29 cellular contexts compared by ENCODE assay signal in genomic region chr1:52906135-52906603, GRCh38. TPM values are rescaled to one million over a fixed set of nuclear protein-coding genes. Genes with fewer than 3 reads are reported as not detected.
DNase-seq lines count a peak whose midpoint lies in the region; ATAC-seq and TF ChIP-seq lines count a peak whose summit lies in the region.
"Had no signal": no experiment of that assay in that cellular context is flagged by ENCODE, and none has a peak within 500 bp of the region (broad histone marks: within the 10 kb centered on the region; RNA-seq: fewer than 3 reads in every experiment).

No MANE protein-coding gene starts in this region.

- H3K27ac Mint-ChIP-seq in stimulated activated naive B cell treated with anti-CD40 and anti-IgM and Interleukin-4, amounts not matched to agents 10 μg/mL and 1 μg/mL and 100 μg/mL, for 72 hours = no peak overlapping the region
- H3K27ac Mint-ChIP-seq: activated CD8-positive, alpha-beta T cell treated with anti-CD3 and anti-CD28 coated beads for 36 hours; activated T-helper 17 cell treated with anti-CD3 and anti-CD28 coated beads, Interleukin-2, amount 50 U/mL, for 72 hours; B cell; CD8-positive, alpha-beta T cell; effector memory CD8-positive, alpha-beta T cell had no signal

- no peak overlapping the region for H3K9ac ChIP-seq in liver (ENCODE audit: low read depth in 1 of 2, low read length in 2 of 2)
- H3K9ac ChIP-seq: KMS-11 had no signal

- H3K36me3 ChIP-seq in liver (ENCODE audit: control insufficient read depth in 4 of 4, insufficient read depth in 3 of 4, low read depth in 1 of 4, low read length in 3 of 4) = peaks cover 0 to 11% (median 3%) of the 10 kb centered on the region in 4 donors
- H3K36me3 ChIP-seq: breast epithelium, prostate gland, SJCRH30 had no signal

- no peaks in the 10 kb centered on the region for H3K27me3 ChIP-seq in liver (ENCODE audit: control insufficient read depth in 4 of 4, insufficient read depth in 4 of 4, low read length in 3 of 4)
- H3K27me3 ChIP-seq: breast epithelium, Peyer's patch, SJCRH30, tibial nerve had no signal

- peaks cover 2 to 7% of the 10 kb centered on the region in 2 donors for H3K36me3 Mint-ChIP-seq in stimulated activated naive B cell treated with anti-CD40 and anti-IgM and Interleukin-4, amounts not matched to agents 10 μg/mL and 1 μg/mL and 100 μg/mL, for 72 hours

- ATAC-seq in Right ventricle myocardium superior (ENCODE audit: poor library complexity) (peak; percentile 73), HG03571 (IDR thresholded peaks at IDR 0.05; ENCODE audit: unreplicated experiment) (no peak), HG02571 (IDR thresholded peaks at IDR 0.05; ENCODE audit: unreplicated experiment) (no peak)
- no peak for ATAC-seq in stimulated activated naive B cell treated with anti-CD40 and anti-IgM and Interleukin-4, amounts not matched to agents 10 μg/mL and 1 μg/mL and 100 μg/mL, for 72 hours (replicated peaks)
- ATAC-seq: activated CD8-positive, alpha-beta T cell treated with anti-CD3 and anti-CD28 coated beads for 36 hours; activated T-helper 17 cell treated with anti-CD3 and anti-CD28 coated beads, Interleukin-2, amount 50 U/mL, for 72 hours; CD8-positive, alpha-beta T cell; effector memory CD8-positive, alpha-beta T cell had no signal

- no peaks in the 10 kb centered on the region for H3K4me1 Mint-ChIP-seq in stimulated activated naive B cell treated with anti-CD40 and anti-IgM and Interleukin-4, amounts not matched to agents 10 μg/mL and 1 μg/mL and 100 μg/mL, for 72 hours
- H3K4me1 Mint-ChIP-seq: activated T-helper 17 cell treated with anti-CD3 and anti-CD28 coated beads, Interleukin-2, amount 50 U/mL, for 72 hours; B cell had no signal

- DNase-seq in NCI-H526 (lab: John Stamatoyannopoulos, UW) = peak; percentile 49 to 58
- DNase-seq in Right ventricle myocardium superior = no peak
- DNase-seq in KG1 (lab: John Stamatoyannopoulos, UW) = no peak
- DNase-seq in stimulated activated naive B cell treated with anti-CD40 and anti-IgM and Interleukin-4, amounts not matched to agents 10 μg/mL and 1 μg/mL and 100 μg/mL, for 72 hours = no peak
- DNase-seq: activated CD8-positive, alpha-beta T cell treated with anti-CD3 and anti-CD28 coated beads for 36 hours; activated naive CD4-positive, alpha-beta T cell treated with anti-CD3 and anti-CD28 coated beads, Interleukin-2, amount 50 U/mL, for 16 hours; amygdala; CD8-positive, alpha-beta T cell; DMS79; effector memory CD8-positive, alpha-beta T cell; foreskin fibroblast; GF-D8; H7; Peyer's patch; SJCRH30; small intestine; stimulated activated CD4-positive, alpha-beta T cell treated with anti-CD3 and anti-CD28 coated beads, Interleukin-1b, Interleukin-23, amount 100 ng/mL, for 48 hours; stimulated activated CD8-positive, alpha-beta memory T cell treated with anti-CD3 and anti-CD28 coated beads, Interleukin-4, amount 100 ng/mL, for 48 hours had no signal

- TF ChIP-seq CTCF in 22Rv1 (IDR thresholded peaks at IDR 0.05) (no peak), liver (IDR thresholded peaks at IDR 0.05; ENCODE audit: low read depth, low read length, missing input control) (no peak)

- intact Hi-C loops in Right ventricle myocardium superior (cut with DNase I) = no loop called here

- H3K27me3 Mint-ChIP-seq in stimulated activated naive B cell treated with anti-CD40 and anti-IgM and Interleukin-4, amounts not matched to agents 10 μg/mL and 1 μg/mL and 100 μg/mL, for 72 hours = no peaks in the 10 kb centered on the region
- H3K27me3 Mint-ChIP-seq: activated CD8-positive, alpha-beta T cell treated with anti-CD3 and anti-CD28 coated beads for 36 hours; activated T-helper 17 cell treated with anti-CD3 and anti-CD28 coated beads, Interleukin-2, amount 50 U/mL, for 72 hours; B cell; effector memory CD8-positive, alpha-beta T cell had no signal

- 33% methylated on average over 6 of the region's 6 CpGs for WGBS in liver

- peaks cover 19 to 68% (median 58%) of the 10 kb centered on the region in 4 donors for H3K4me1 ChIP-seq in liver (ENCODE audit: control insufficient read depth in 4 of 4, insufficient read depth in 4 of 4, low read length in 3 of 4)
- H3K4me1 ChIP-seq: breast epithelium, prostate gland, SJCRH30 had no signal

- peak in 1 of 2 donors; percentile 43 for TF ChIP-seq RAD21 in liver (IDR thresholded peaks at IDR 0.05)

- H3K4me3 Mint-ChIP-seq in stimulated activated naive B cell treated with anti-CD40 and anti-IgM and Interleukin-4, amounts not matched to agents 10 μg/mL and 1 μg/mL and 100 μg/mL, for 72 hours = no peak overlapping the region
- H3K4me3 Mint-ChIP-seq: activated CD8-positive, alpha-beta T cell treated with anti-CD3 and anti-CD28 coated beads for 36 hours; activated T-helper 17 cell treated with anti-CD3 and anti-CD28 coated beads, Interleukin-2, amount 50 U/mL, for 72 hours; B cell; CD8-positive, alpha-beta T cell; effector memory CD8-positive, alpha-beta T cell had no signal

- no peaks in the 10 kb centered on the region for H3K9me3 ChIP-seq in liver (ENCODE audit: control insufficient read depth in 4 of 4, low read length in 3 of 4)
- H3K9me3 ChIP-seq: breast epithelium, Peyer's patch, prostate gland, SJCRH30, tibial nerve had no signal

- H3K4me3 ChIP-seq in liver (ENCODE audit: low read depth in 1 of 3, low read length in 3 of 3) = no peak overlapping the region
- H3K4me3 ChIP-seq: breast epithelium, coronary artery, Peyer's patch, prostate gland, SJCRH30, tibial nerve had no signal

- H3K9me3 Mint-ChIP-seq in stimulated activated naive B cell treated with anti-CD40 and anti-IgM and Interleukin-4, amounts not matched to agents 10 μg/mL and 1 μg/mL and 100 μg/mL, for 72 hours = no peaks in the 10 kb centered on the region
- H3K9me3 Mint-ChIP-seq: activated CD8-positive, alpha-beta T cell treated with anti-CD3 and anti-CD28 coated beads for 36 hours; activated T-helper 17 cell treated with anti-CD3 and anti-CD28 coated beads, Interleukin-2, amount 50 U/mL, for 72 hours; CD8-positive, alpha-beta T cell; effector memory CD8-positive, alpha-beta T cell had no signal

- H3K27ac ChIP-seq in 22Rv1 (0 out of 2 replicates have a peak overlapping the region, but pooled peaks have one; percentile 10), liver (ENCODE audit: low read depth in 1 of 2, low read length in 2 of 2) (peak overlapping the region; percentile 44 to 46)
- H3K27ac ChIP-seq: breast epithelium, KMS-11, Peyer's patch, prostate gland, SJCRH30, tibial nerve had no signal

TF ChIP-seq in liver, 16 proteins besides CTCF, POLR2A, EP300 and RAD21 (continues in another document):
- TF ChIP-seq YY1 (IDR thresholded peaks at IDR 0.05) (peak; percentile 85), FOXA2 (IDR thresholded peaks at IDR 0.05) (no peak), HNF4A (conservative IDR thresholded peaks at IDR 0.05) (peak; percentile 78 to 92), ATF3 (IDR thresholded peaks at IDR 0.05) (peak; percentile 65), TAF1 (conservative IDR thresholded peaks at IDR 0.05) (peak; percentile 61), JUND (IDR thresholded peaks at IDR 0.05) (peak in 1 of 2 donors; percentile 68), REST (IDR thresholded peaks at IDR 0.05) (no peak), HNF4G (IDR thresholded peaks at IDR 0.05) (peak; percentile 72), SP1 (IDR thresholded peaks at IDR 0.05) (peak; percentile 93), GABPA (IDR thresholded peaks at IDR 0.05 in 1 of 2, conservative IDR thresholded peaks at IDR 0.05 in 1 of 2) (no peak), FOXA1 (IDR thresholded peaks at IDR 0.05) (no peak), RXRA (IDR thresholded peaks at IDR 0.05) (peak; percentile 87 to 96), EGR1 (IDR thresholded peaks at IDR 0.05; ENCODE audit: low read depth in 2 of 2) (no peak), MAX (IDR thresholded peaks at IDR 0.05) (peak; percentile 20)

RNA-seq across cellular contexts. Expression of gene ECHDC2, which starts 15.4 kb away (rescaled TPM):
- total RNA-seq in Right ventricle myocardium superior (147 TPM), liver (100 to 1,000 TPM in 1 of 2 donors, 10 to 100 TPM in 1; 37.8 to 591 TPM)
- 100 to 1,000 TPM; 269 to 302 TPM for polyA plus RNA-seq in liver

RNA-seq across cellular contexts. Expression of gene SCP2, which starts 20.9 kb away (rescaled TPM):
- total RNA-seq in Right ventricle myocardium superior (155 TPM), liver (100 to 1,000 TPM; 122 to 811 TPM)
- 100 to 1,000 TPM; 330 to 727 TPM for polyA plus RNA-seq in liver

Comparison
In these comparisons a context has a peak if more than half of its experiments do, and no peak if none do; other contexts are left out.
1. DNase-seq: peak in NCI-H526 (2 of 2); none in Right ventricle myocardium superior (single experiment), KG1 (single experiment) and stimulated activated naive B cell treated with anti-CD40 and anti-IgM and Interleukin-4, amounts not matched to agents 10 μg/mL and 1 μg/mL and 100 μg/mL, for 72 hours (single experiment).